Comparison of ENCODE assay signal across 16 cellular contexts in the genomic region with DNA sequence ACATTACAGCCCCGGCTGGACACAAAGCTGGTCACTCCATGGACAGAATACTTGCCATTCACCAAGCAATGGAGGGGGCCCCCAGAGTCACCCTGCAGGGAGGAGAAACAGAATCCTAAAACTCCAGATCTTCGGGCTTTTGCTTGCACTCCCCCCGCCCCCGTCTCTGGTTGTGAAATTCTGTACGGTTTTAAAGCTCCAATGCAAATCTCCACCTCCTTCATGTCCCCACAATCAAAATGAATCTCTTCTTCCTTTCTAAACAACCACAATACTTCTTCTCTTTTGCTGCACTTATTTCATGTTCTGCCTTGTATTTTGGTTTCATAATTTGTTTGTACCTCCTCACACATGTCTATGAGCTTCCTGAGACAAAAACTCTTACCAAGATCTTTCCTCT. TPM values are rescaled to one million over a fixed set of nuclear protein-coding genes. Genes with fewer than 3 reads are reported as not detected.
DNase-seq lines count a peak whose midpoint lies in the region; ATAC-seq and TF ChIP-seq lines count a peak whose summit lies in the region.
"Had no signal": no experiment of that assay in that cellular context is flagged by ENCODE, and none has a peak within 500 bp of the region (broad histone marks: within the 10 kb centered on the region; RNA-seq: fewer than 3 reads in every experiment).

No MANE protein-coding gene starts in this region.

- no peak overlapping the region for H2BK5ac ChIP-seq in mesendoderm (ENCODE audit: low read length)

- no peak overlapping the region for H3K4me2 ChIP-seq in mesendoderm (ENCODE audit: low read length)

- no peak for TF ChIP-seq CTCF in CD14-positive monocyte (IDR thresholded peaks at IDR 0.05)
- no peak for TF ChIP-seq CTCF in HL-60 (IDR thresholded peaks at IDR 0.05; ENCODE audit: insufficient read depth, low read length)

- peaks cover 0 to 2% (median 0%) of the 10 kb centered on the region in 7 donors for H3K9me3 Mint-ChIP-seq in CD14-positive monocyte
- no peaks in the 10 kb centered on the region for H3K9me3 Mint-ChIP-seq in activated CD4-positive, alpha-beta memory T cell treated with anti-CD3 and anti-CD28 coated beads for 36 hours
- H3K9me3 Mint-ChIP-seq: mesothelial cell of epicardium; stimulated activated naive B cell treated with anti-CD40 and anti-IgM and Interleukin-4, amounts not matched to agents 10 μg/mL and 1 μg/mL and 100 μg/mL, for 72 hours had no signal

- peaks cover 2 to 3% of the 10 kb centered on the region in 2 donors for H3K36me3 Mint-ChIP-seq in CD14-positive monocyte
- no peaks in the 10 kb centered on the region for H3K36me3 Mint-ChIP-seq in activated CD4-positive, alpha-beta memory T cell treated with anti-CD3 and anti-CD28 coated beads for 36 hours
- H3K36me3 Mint-ChIP-seq: mesothelial cell of epicardium; stimulated activated naive B cell treated with anti-CD40 and anti-IgM and Interleukin-4, amounts not matched to agents 10 μg/mL and 1 μg/mL and 100 μg/mL, for 72 hours had no signal

- H3K4me3 ChIP-seq in HL-60 (replicated peaks; ENCODE audit: insufficient read depth, low read length) = peak overlapping the region; percentile 20
- H3K4me3 ChIP-seq in mesendoderm (ENCODE audit: low read length) = no peak overlapping the region
- H3K4me3 ChIP-seq: coronary artery had no signal

- peak overlapping the region; percentile 25 for H3K4ac ChIP-seq in mesendoderm (ENCODE audit: low read depth, low read length)

- ATAC-seq in HG02884 (IDR thresholded peaks at IDR 0.05; ENCODE audit: unreplicated experiment) (no peak), GM18867 (IDR thresholded peaks at IDR 0.05; ENCODE audit: unreplicated experiment) (no peak), GM19351 (IDR thresholded peaks at IDR 0.05; ENCODE audit: unreplicated experiment) (no peak)
- ATAC-seq: stimulated activated naive B cell treated with anti-CD40 and anti-IgM and Interleukin-4, amounts not matched to agents 10 μg/mL and 1 μg/mL and 100 μg/mL, for 72 hours had no signal

- no peak overlapping the region for H3K23ac ChIP-seq in mesendoderm (ENCODE audit: low read length)

- no peak overlapping the region for H2BK15ac ChIP-seq in mesendoderm (replicated peaks; ENCODE audit: low read depth)

- intact Hi-C loops in CD14-positive monocyte (cut with micrococcal nuclease) = no loop called here
- intact Hi-C loops in activated CD4-positive, alpha-beta memory T cell treated with anti-CD3 and anti-CD28 coated beads for 36 hours (cut with micrococcal nuclease) = no loop called here

- no peak overlapping the region for H3K18ac ChIP-seq in mesendoderm (ENCODE audit: low read length)

- H3K79me2 ChIP-seq in mesendoderm (ENCODE audit: control insufficient read depth, insufficient read depth, low read length) = no peaks in the 10 kb centered on the region

- H3K36me3 ChIP-seq in mesendoderm (ENCODE audit: control insufficient read depth, insufficient read depth, low read length) = no peaks in the 10 kb centered on the region

- CTCF ChIA-PET in activated CD4-positive, alpha-beta memory T cell treated with anti-CD3 and anti-CD28 coated beads for 36 hours (lab: Charles Lee) = interaction anchor here (0.6 to 4.1 kb wide), 2 partner anchors 12 to 23 kb away, joined by 4 to 38 read pairs; no protein-coding TSS in a partner anchor

- H3K4me3 Mint-ChIP-seq in CD14-positive monocyte = peak overlapping the region; percentile 66 to 70
- peak overlapping the region; percentile 31 for H3K4me3 Mint-ChIP-seq in activated CD4-positive, alpha-beta memory T cell treated with anti-CD3 and anti-CD28 coated beads for 36 hours
- H3K4me3 Mint-ChIP-seq: mesothelial cell of epicardium; stimulated activated naive B cell treated with anti-CD40 and anti-IgM and Interleukin-4, amounts not matched to agents 10 μg/mL and 1 μg/mL and 100 μg/mL, for 72 hours had no signal

- H3K4me1 Mint-ChIP-seq in CD14-positive monocyte = peaks cover 74% of the 10 kb centered on the region
- peaks cover 51% of the 10 kb centered on the region for H3K4me1 Mint-ChIP-seq in activated CD4-positive, alpha-beta memory T cell treated with anti-CD3 and anti-CD28 coated beads for 36 hours (ENCODE audit: low read depth)

- H3K9ac ChIP-seq in mesendoderm (ENCODE audit: low read length) = no peak overlapping the region

- no peaks in the 10 kb centered on the region for H3K27me3 ChIP-seq in HL-60 (ENCODE audit: insufficient read depth, poor library complexity, severe bottlenecking)
- no peaks in the 10 kb centered on the region for H3K27me3 ChIP-seq in mesendoderm (ENCODE audit: insufficient read depth, low read length, poor library complexity)

- POLR2A ChIA-PET in activated CD4-positive, alpha-beta memory T cell treated with anti-CD3 and anti-CD28 coated beads for 36 hours (lab: Charles Lee) = interaction anchor here (0.6 kb wide), 1 partner anchor 1240 kb away, joined by 3 read pairs; no protein-coding TSS in a partner anchor

- H2BK120ac ChIP-seq in mesendoderm (ENCODE audit: low read depth, low read length) = no peak overlapping the region

- no peaks in the 10 kb centered on the region for H3K4me1 ChIP-seq in mesendoderm (ENCODE audit: control insufficient read depth, low read depth, low read length)

- H3K56ac ChIP-seq in mesendoderm (ENCODE audit: low read length) = no peak overlapping the region

- no peak overlapping the region for H4K8ac ChIP-seq in mesendoderm (ENCODE audit: low read depth, low read length)

- H3K79me1 ChIP-seq in mesendoderm (ENCODE audit: low read length) = no peaks in the 10 kb centered on the region

- peak overlapping the region; percentile 97 for H3K27ac ChIP-seq in HL-60 (replicated peaks)
- H3K27ac ChIP-seq in mesendoderm (ENCODE audit: low read depth, low read length) = no peak overlapping the region
- H3K27ac ChIP-seq: coronary artery had no signal

- H3K27ac Mint-ChIP-seq in CD14-positive monocyte = peak overlapping the region; percentile 81 to 94 (median 88)
- H3K27ac Mint-ChIP-seq in activated CD4-positive, alpha-beta memory T cell treated with anti-CD3 and anti-CD28 coated beads for 36 hours = peak overlapping the region; percentile 50
- H3K27ac Mint-ChIP-seq: mesothelial cell of epicardium had no signal

- no peak overlapping the region for H2AK5ac ChIP-seq in mesendoderm (ENCODE audit: low read length)

- no CpG with 5 or more reads among the region's 5 CpGs for WGBS in mesendoderm (ENCODE audit: extremely low coverage, insufficient coverage, low lambda C conversion rate)

- DNase-seq in CD14-positive monocyte (ENCODE audit: low spot score) (no peak), HL-60 (ENCODE audit: low read depth in 1 of 2, low spot score in 1 of 2) (peak in 1 of 2 experiments; percentile 67), mesendoderm (no peak), NCI-H1092 (lab: John Stamatoyannopoulos, UW) (no peak)
- DNase-seq in activated CD4-positive, alpha-beta memory T cell treated with anti-CD3 and anti-CD28 coated beads for 36 hours = peak; percentile 45
- DNase-seq: amniotic stem cell; C1 segment of cervical spinal cord; NCI-H1694 treated with DMSO at 0.1 percent for 48 hours; NCI-H82; stimulated activated naive B cell treated with anti-CD40 and anti-IgM and Interleukin-4, amounts not matched to agents 10 μg/mL and 1 μg/mL and 100 μg/mL, for 72 hours had no signal

- peaks cover 3 to 6% (median 4%) of the 10 kb centered on the region in 3 donors for H3K27me3 Mint-ChIP-seq in CD14-positive monocyte (ENCODE audit: low read depth in 3 of 3)
- no peaks in the 10 kb centered on the region for H3K27me3 Mint-ChIP-seq in activated CD4-positive, alpha-beta memory T cell treated with anti-CD3 and anti-CD28 coated beads for 36 hours

- H4K5ac ChIP-seq in mesendoderm (ENCODE audit: low read length) = no peak overlapping the region

RNA-seq across cellular contexts. Expression of a gene that starts 5.8 kb away (rescaled TPM):
- 100 to 1,000 TPM; 120 to 196 TPM for polyA plus RNA-seq in CD14-positive monocyte
- 10 to 100 TPM; 59.1 to 64.6 TPM for total RNA-seq in activated CD4-positive, alpha-beta memory T cell treated with anti-CD3 and anti-CD28 coated beads for 36 hours
- 0.11 TPM for polyA plus RNA-seq in mesendoderm (2013, experiment 1 of 2)
- polyA plus RNA-seq in mesendoderm (2013, experiment 2 of 2) = 0.07 TPM
- total RNA-seq: pulmonary artery endothelial cell had no signal

RNA-seq across cellular contexts. Expression of a gene that starts 16.7 kb away (rescaled TPM):
- 1 to 10 TPM in 1 of 2 donors, under 1 TPM in 1; 0.67 to 3.0 TPM for polyA plus RNA-seq in CD14-positive monocyte
- under 1 TPM in 1 of 2 experiments, not detected in 1; 0.24 TPM for total RNA-seq in activated CD4-positive, alpha-beta memory T cell treated with anti-CD3 and anti-CD28 coated beads for 36 hours
- polyA plus RNA-seq in mesendoderm (2013, experiment 1 of 2) = not detected
- polyA plus RNA-seq in mesendoderm (2013, experiment 2 of 2) = not detected
- total RNA-seq: mesothelial cell of epicardium, pulmonary artery endothelial cell had no signal

RNA-seq across cellular contexts. Expression of a gene that starts 59.5 kb away (rescaled TPM):
- 1 to 10 TPM; 3.0 to 6.6 TPM for polyA plus RNA-seq in CD14-positive monocyte
- under 1 TPM; 0.55 to 0.73 TPM for total RNA-seq in activated CD4-positive, alpha-beta memory T cell treated with anti-CD3 and anti-CD28 coated beads for 36 hours
- 17.0 TPM for polyA plus RNA-seq in mesendoderm (2013, experiment 1 of 2)
- polyA plus RNA-seq in mesendoderm (2013, experiment 2 of 2) = 17.0 TPM
